Comparison of ENCODE assay signal across 1 cellular context in genomic region chr19:18006895-18007604, GRCh38.
TF ChIP-seq lines count a peak whose summit lies in the region.

No MANE protein-coding gene starts in this region.

TF ChIP-seq in HEK293, 187 proteins besides CTCF, POLR2A, EP300 and RAD21 (continued from another document and continues in another):
- peak; percentile 96 for TF ChIP-seq PRDM1 (tag by site-specific recombination; IDR thresholded peaks at IDR 0.05)
- no peak for TF ChIP-seq ZNF664 (tag by site-specific recombination; IDR thresholded peaks at IDR 0.05)
- TF ChIP-seq ZNF169 (tag by site-specific recombination; IDR thresholded peaks at IDR 0.05): no peak
- peak; percentile 65; the same call in 1 of the 2 replicates for TF ChIP-seq ZNF660 (tag by site-specific recombination; IDR thresholded peaks at IDR 0.05)
- TF ChIP-seq ZNF571 (tag by site-specific recombination; IDR thresholded peaks at IDR 0.05): no peak
- 0 out of 2 replicates have a peak, but pooled peaks have one; percentile 10 for TF ChIP-seq PATZ1 (tag by site-specific recombination; IDR thresholded peaks at IDR 0.05)
- no peak for TF ChIP-seq YY2 (tag by site-specific recombination; IDR thresholded peaks at IDR 0.05)
- no peak for TF ChIP-seq OSR2 (tag by site-specific recombination; IDR thresholded peaks at IDR 0.05)
- peak; percentile 40; the same call in 1 of the 2 replicates for TF ChIP-seq KLF17 (tag by site-specific recombination; IDR thresholded peaks at IDR 0.05)
- no peak for TF ChIP-seq ZNF707 (tag by site-specific recombination; IDR thresholded peaks at IDR 0.05)
- TF ChIP-seq ZNF292 (tag by site-specific recombination; IDR thresholded peaks at IDR 0.05; ENCODE audit: borderline replicate concordance, low read depth): no peak
- TF ChIP-seq ZNF585B (tag by site-specific recombination; IDR thresholded peaks at IDR 0.05): no peak
- TF ChIP-seq MZF1 (tag by site-specific recombination; IDR thresholded peaks at IDR 0.05; ENCODE audit: borderline replicate concordance): no peak
- TF ChIP-seq ZNF175 (tag by site-specific recombination; IDR thresholded peaks at IDR 0.05): no peak
- TF ChIP-seq BCL6B (tag by site-specific recombination; IDR thresholded peaks at IDR 0.05): no peak
- TF ChIP-seq ZNF214 (tag by site-specific recombination; IDR thresholded peaks at IDR 0.05; ENCODE audit: borderline replicate concordance): no peak
- TF ChIP-seq ZNF133 (tag by site-specific recombination; IDR thresholded peaks at IDR 0.05): no peak
- no peak for TF ChIP-seq ZBTB7A (tag by site-specific recombination; IDR thresholded peaks at IDR 0.05; ENCODE audit: low read depth)
- no peak for TF ChIP-seq ZNF248 (tag by site-specific recombination; IDR thresholded peaks at IDR 0.05)
- no peak for TF ChIP-seq SALL2 (tag by site-specific recombination; IDR thresholded peaks at IDR 0.05; ENCODE audit: borderline replicate concordance)
- TF ChIP-seq ZNF639 (tag by site-specific recombination; IDR thresholded peaks at IDR 0.05): 0 out of 2 replicates have a peak, but pooled peaks have one; percentile 46
- no peak for TF ChIP-seq ZSCAN23 (tag by site-specific recombination; IDR thresholded peaks at IDR 0.05)
- TF ChIP-seq ZNF366 (tag by site-specific recombination; conservative IDR thresholded peaks at IDR 0.05): peak; percentile 14; the same call in 1 of the 2 replicates
- TF ChIP-seq ZSCAN30 (tag by site-specific recombination; IDR thresholded peaks at IDR 0.05): 0 out of 2 replicates have a peak, but pooled peaks have one; percentile 35
- no peak for TF ChIP-seq ZNF792 (tag by site-specific recombination; IDR thresholded peaks at IDR 0.05)
- TF ChIP-seq ZNF510 (tag by site-specific recombination; IDR thresholded peaks at IDR 0.05; ENCODE audit: insufficient replicate concordance): no peak
- peak; percentile 96 for TF ChIP-seq ZFHX2 (tag by site-specific recombination; conservative IDR thresholded peaks at IDR 0.05)
- TF ChIP-seq ZNF132 (tag by site-specific recombination; IDR thresholded peaks at IDR 0.05; ENCODE audit: borderline replicate concordance): no peak
- TF ChIP-seq ZNF324 (tag by site-specific recombination; IDR thresholded peaks at IDR 0.05): peak; percentile 17; the same call in 1 of the 2 replicates
- no peak for TF ChIP-seq ZBTB44 (tag by site-specific recombination; IDR thresholded peaks at IDR 0.05)
- TF ChIP-seq ZNF302 (tag by site-specific recombination; IDR thresholded peaks at IDR 0.05; ENCODE audit: low read depth): no peak
- no peak for TF ChIP-seq ZNF202 (tag by site-specific recombination; IDR thresholded peaks at IDR 0.05; ENCODE audit: borderline replicate concordance)
- TF ChIP-seq ZNF354C (tag by site-specific recombination; IDR thresholded peaks at IDR 0.05; ENCODE audit: borderline replicate concordance, low read depth): no peak
- TF ChIP-seq ZNF791 (tag by site-specific recombination; IDR thresholded peaks at IDR 0.05): no peak
- no peak for TF ChIP-seq ZNF555 (tag by site-specific recombination; conservative IDR thresholded peaks at IDR 0.05)
- TF ChIP-seq ZBTB26 (tag by site-specific recombination; optimal IDR thresholded peaks at IDR 0.05): peak; percentile 40
- no peak for TF ChIP-seq ZNF274 (IDR thresholded peaks at IDR 0.05; ENCODE audit: low read length)
- no peak for TF ChIP-seq ZNF274 (tag by site-specific recombination; IDR thresholded peaks at IDR 0.05; ENCODE audit: borderline replicate concordance)
- no peak for TF ChIP-seq PRDM2 (tag by site-specific recombination; IDR thresholded peaks at IDR 0.05; ENCODE audit: borderline replicate concordance)
- TF ChIP-seq ZNF670 (tag by site-specific recombination; IDR thresholded peaks at IDR 0.05; ENCODE audit: low read depth): no peak
- TF ChIP-seq HIC1 (tag by site-specific recombination; IDR thresholded peaks at IDR 0.05): no peak
- TF ChIP-seq ZIC2 (tag by site-specific recombination; IDR thresholded peaks at IDR 0.05): peak; percentile 48
- no peak for TF ChIP-seq ZNF596 (tag by site-specific recombination; IDR thresholded peaks at IDR 0.05)
- 0 out of 2 replicates have a peak, but pooled peaks have one; percentile 12 for TF ChIP-seq ZXDB (tag by site-specific recombination; IDR thresholded peaks at IDR 0.05)
- TF ChIP-seq ZNF221 (tag by site-specific recombination; IDR thresholded peaks at IDR 0.05; ENCODE audit: borderline replicate concordance): no peak
- no peak for TF ChIP-seq SCRT2 (tag by site-specific recombination; IDR thresholded peaks at IDR 0.05)
- TF ChIP-seq ZFP69B (tag by site-specific recombination; IDR thresholded peaks at IDR 0.05): no peak
- TF ChIP-seq ZNF600 (tag by site-specific recombination; IDR thresholded peaks at IDR 0.05): no peak; the same call in none of the 2 replicates
- peak; percentile 31 for TF ChIP-seq SP3 (tag by site-specific recombination; IDR thresholded peaks at IDR 0.05)
- TF ChIP-seq GLIS2 (tag by site-specific recombination; IDR thresholded peaks at IDR 0.05): no peak
- TF ChIP-seq ZNF416 (tag by site-specific recombination; IDR thresholded peaks at IDR 0.05): no peak
